8 cellular contexts compared by ENCODE assay signal in the genomic region with DNA sequence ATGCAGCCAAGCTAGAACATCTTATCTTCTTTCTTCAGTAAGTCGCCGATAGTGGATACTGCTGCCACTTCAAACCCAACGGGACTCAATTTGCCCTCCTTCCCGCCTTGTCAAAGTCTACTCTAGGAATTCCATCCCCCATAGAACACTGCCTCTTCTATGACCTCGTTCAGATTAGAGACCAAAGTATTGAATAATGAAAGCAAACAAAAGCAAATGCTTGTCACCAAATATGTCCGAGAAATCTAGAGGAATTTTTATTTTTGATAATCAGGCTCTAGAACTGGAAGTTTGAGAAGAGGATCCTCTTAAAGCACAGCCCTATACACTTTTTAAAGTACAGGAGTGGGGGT. TPM values are rescaled to one million over a fixed set of nuclear protein-coding genes. Genes with fewer than 3 reads are reported as not detected.
A peak's percentile ranks its signal among the peaks of the same experiment; 100 is the strongest.
DNase-seq lines count a peak whose midpoint lies in the region; FAIRE-seq and TF ChIP-seq lines count a peak whose summit lies in the region.

No MANE protein-coding gene starts in this region.

- POLR2A ChIA-PET in activated CD4-positive, alpha-beta T cell treated with anti-CD3 and anti-CD28 coated beads, Interleukin-2, amount 10 ng/mL, durations not matched to agents 7 days and 5 days (lab: Charles Lee), result no interaction called here

- no peak for DNase-seq in activated CD4-positive, alpha-beta T cell treated with anti-CD3 and anti-CD28 coated beads, Interleukin-2, amount 10 ng/mL, durations not matched to agents 7 days and 5 days
- DNase-seq in activated CD4-positive, alpha-beta T cell treated with anti-CD3 and anti-CD28 coated beads for 48 hours, result no peak
- DNase-seq in activated T-helper 2 cell treated with anti-CD3 and anti-CD28 coated beads, Interferon-gamma antibody, Interleukin-2, Interleukin-4, amounts not matched to agents 10 μg/mL and 5 μg/mL and 100 μg/mL, durations not matched to agents 14 hours and 24 hours and 36 hours (ENCODE audit: low spot score), result no peak
- DNase-seq in immature natural killer cell (no peak), suprapubic skin (ENCODE audit: low spot score in 2 of 2) (no peak), frontal cortex (ENCODE audit: low spot score in 2 of 2) (no peak), NCI-H748 (lab: John Stamatoyannopoulos, UW; ENCODE audit: unreplicated experiment) (no peak), NOMO-1 treated with dmso at 0.1 percent for 144 hours (lab: John Stamatoyannopoulos, UW; ENCODE audit: unreplicated experiment) (no peak)

- peak overlapping the region; percentile 99 for H3K27ac ChIP-seq in suprapubic skin

- H3K27ac Mint-ChIP-seq in activated CD4-positive, alpha-beta T cell treated with anti-CD3 and anti-CD28 coated beads, Interleukin-2, amount 10 ng/mL, durations not matched to agents 7 days and 5 days, result peak overlapping the region; percentile 83
- no peak overlapping the region for H3K27ac Mint-ChIP-seq in activated T-helper 2 cell treated with anti-CD3 and anti-CD28 coated beads, Interferon-gamma antibody, Interleukin-2, Interleukin-4, amounts not matched to agents 10 μg/mL and 5 μg/mL and 100 μg/mL, durations not matched to agents 14 hours and 24 hours and 36 hours
- peak overlapping the region; percentile 87 to 98 (median 94) for H3K27ac Mint-ChIP-seq in immature natural killer cell

- TF ChIP-seq EP300 in suprapubic skin (IDR thresholded peaks at IDR 0.05), result no peak

- no peaks in the 10 kb centered on the region for H3K27me3 ChIP-seq in suprapubic skin

- WGBS in suprapubic skin, result 3% methylated on average over 6 of the region's 6 CpGs

- TF ChIP-seq POLR2A in suprapubic skin (IDR thresholded peaks at IDR 0.05), result no peak

- H3K4me1 Mint-ChIP-seq in activated CD4-positive, alpha-beta T cell treated with anti-CD3 and anti-CD28 coated beads, Interleukin-2, amount 10 ng/mL, durations not matched to agents 7 days and 5 days, result peaks cover 49% of the 10 kb centered on the region
- H3K4me1 Mint-ChIP-seq in activated T-helper 2 cell treated with anti-CD3 and anti-CD28 coated beads, Interferon-gamma antibody, Interleukin-2, Interleukin-4, amounts not matched to agents 10 μg/mL and 5 μg/mL and 100 μg/mL, durations not matched to agents 14 hours and 24 hours and 36 hours (ENCODE audit: low read depth), result peaks cover 23% of the 10 kb centered on the region
- H3K4me1 Mint-ChIP-seq in immature natural killer cell, result peaks cover 29 to 58% of the 10 kb centered on the region in 2 donors

- peaks cover 33% of the 10 kb centered on the region for H3K36me3 Mint-ChIP-seq in activated CD4-positive, alpha-beta T cell treated with anti-CD3 and anti-CD28 coated beads, Interleukin-2, amount 10 ng/mL, durations not matched to agents 7 days and 5 days (ENCODE audit: low read depth)
- H3K36me3 Mint-ChIP-seq in activated T-helper 2 cell treated with anti-CD3 and anti-CD28 coated beads, Interferon-gamma antibody, Interleukin-2, Interleukin-4, amounts not matched to agents 10 μg/mL and 5 μg/mL and 100 μg/mL, durations not matched to agents 14 hours and 24 hours and 36 hours (ENCODE audit: low read depth), result peaks cover 43% of the 10 kb centered on the region
- H3K36me3 Mint-ChIP-seq in immature natural killer cell, result peaks cover under 1 to 7% (median 1%) of the 10 kb centered on the region in 3 donors

- peaks cover 3% of the 10 kb centered on the region for H3K36me3 ChIP-seq in suprapubic skin

- no peak for FAIRE-seq in frontal cortex (lab: Jason Lieb, UNC)

- H3K9me3 ChIP-seq in suprapubic skin, result no peaks in the 10 kb centered on the region

- no peaks in the 10 kb centered on the region for H3K9me3 Mint-ChIP-seq in activated CD4-positive, alpha-beta T cell treated with anti-CD3 and anti-CD28 coated beads, Interleukin-2, amount 10 ng/mL, durations not matched to agents 7 days and 5 days
- no peaks in the 10 kb centered on the region for H3K9me3 Mint-ChIP-seq in activated T-helper 2 cell treated with anti-CD3 and anti-CD28 coated beads, Interferon-gamma antibody, Interleukin-2, Interleukin-4, amounts not matched to agents 10 μg/mL and 5 μg/mL and 100 μg/mL, durations not matched to agents 14 hours and 24 hours and 36 hours
- H3K9me3 Mint-ChIP-seq in immature natural killer cell, result no peaks in the 10 kb centered on the region

- H3K27me3 Mint-ChIP-seq in activated CD4-positive, alpha-beta T cell treated with anti-CD3 and anti-CD28 coated beads, Interleukin-2, amount 10 ng/mL, durations not matched to agents 7 days and 5 days, result no peaks in the 10 kb centered on the region
- H3K27me3 Mint-ChIP-seq in activated T-helper 2 cell treated with anti-CD3 and anti-CD28 coated beads, Interferon-gamma antibody, Interleukin-2, Interleukin-4, amounts not matched to agents 10 μg/mL and 5 μg/mL and 100 μg/mL, durations not matched to agents 14 hours and 24 hours and 36 hours (ENCODE audit: low read depth), result no peaks in the 10 kb centered on the region
- peaks cover 0 to 16% (median 0%) of the 10 kb centered on the region in 3 donors for H3K27me3 Mint-ChIP-seq in immature natural killer cell (ENCODE audit: low read depth in 3 of 3)

- TF ChIP-seq CTCF in suprapubic skin (IDR thresholded peaks at IDR 0.05), result no peak

- CTCF ChIA-PET in activated CD4-positive, alpha-beta T cell treated with anti-CD3 and anti-CD28 coated beads, Interleukin-2, amount 10 ng/mL, durations not matched to agents 7 days and 5 days (lab: Charles Lee), result interaction anchor here (0.7 kb wide), 1 partner anchor 14 kb away, joined by 3 read pairs; no protein-coding TSS in a partner anchor

- H3K4me3 Mint-ChIP-seq in activated CD4-positive, alpha-beta T cell treated with anti-CD3 and anti-CD28 coated beads, Interleukin-2, amount 10 ng/mL, durations not matched to agents 7 days and 5 days, result peak overlapping the region; percentile 89
- H3K4me3 Mint-ChIP-seq in activated T-helper 2 cell treated with anti-CD3 and anti-CD28 coated beads, Interferon-gamma antibody, Interleukin-2, Interleukin-4, amounts not matched to agents 10 μg/mL and 5 μg/mL and 100 μg/mL, durations not matched to agents 14 hours and 24 hours and 36 hours (ENCODE audit: low read depth), result peak overlapping the region; percentile 91
- H3K4me3 Mint-ChIP-seq in immature natural killer cell, result peak overlapping the region; percentile 93 to 97 (median 97)

- H3K4me3 ChIP-seq in suprapubic skin, result peak overlapping the region; percentile 100

- peaks cover 45% of the 10 kb centered on the region for H3K4me1 ChIP-seq in suprapubic skin

- intact Hi-C loops in activated T-helper 2 cell treated with anti-CD3 and anti-CD28 coated beads, Interferon-gamma antibody, Interleukin-2, Interleukin-4, amounts not matched to agents 10 μg/mL and 5 μg/mL and 100 μg/mL, durations not matched to agents 14 hours and 24 hours and 36 hours (cut with micrococcal nuclease), result no loop called here

RNA-seq across cellular contexts. Expression of a gene that starts 0.9 kb away (rescaled TPM):
- total RNA-seq in activated CD4-positive, alpha-beta T cell treated with anti-CD3 and anti-CD28 coated beads, Interleukin-2, amount 10 ng/mL, durations not matched to agents 7 days and 5 days, result 10 to 100 TPM; 17.2 to 17.5 TPM
- total RNA-seq in activated T-helper 2 cell treated with anti-CD3 and anti-CD28 coated beads, Interferon-gamma antibody, Interleukin-2, Interleukin-4, amounts not matched to agents 10 μg/mL and 5 μg/mL and 100 μg/mL, durations not matched to agents 14 hours and 24 hours and 36 hours, result 13.3 and 14.2 TPM in 2 replicates
- 10 to 100 TPM in 1 of 3 donors, 1 to 10 TPM in 2; 6.3 to 10.3 (median 7.8) TPM for polyA plus RNA-seq in immature natural killer cell
- total RNA-seq in suprapubic skin (10 to 100 TPM; 18.3 to 25.3 (median 20.4) TPM), frontal cortex (18.8 TPM)

RNA-seq across cellular contexts. Expression of a gene that starts 12.7 kb away (rescaled TPM):
- 10 to 100 TPM; 40.7 TPM for total RNA-seq in activated CD4-positive, alpha-beta T cell treated with anti-CD3 and anti-CD28 coated beads, Interleukin-2, amount 10 ng/mL, durations not matched to agents 7 days and 5 days
- 31.7 and 34.9 TPM in 2 replicates for total RNA-seq in activated T-helper 2 cell treated with anti-CD3 and anti-CD28 coated beads, Interferon-gamma antibody, Interleukin-2, Interleukin-4, amounts not matched to agents 10 μg/mL and 5 μg/mL and 100 μg/mL, durations not matched to agents 14 hours and 24 hours and 36 hours
- 10 to 100 TPM; 39.3 to 58.0 (median 47.3) TPM for polyA plus RNA-seq in immature natural killer cell
- 10 to 100 TPM in 3 of 4 donors, 1 to 10 TPM in 1; 6.9 to 21.2 (median 19.7) TPM for total RNA-seq in suprapubic skin
- total RNA-seq in frontal cortex, result 1.6 TPM

RNA-seq across cellular contexts. Expression of a gene that starts 20.9 kb away (rescaled TPM):
- not detected for total RNA-seq in activated CD4-positive, alpha-beta T cell treated with anti-CD3 and anti-CD28 coated beads, Interleukin-2, amount 10 ng/mL, durations not matched to agents 7 days and 5 days
- not detected in 2 replicates for total RNA-seq in activated T-helper 2 cell treated with anti-CD3 and anti-CD28 coated beads, Interferon-gamma antibody, Interleukin-2, Interleukin-4, amounts not matched to agents 10 μg/mL and 5 μg/mL and 100 μg/mL, durations not matched to agents 14 hours and 24 hours and 36 hours
- not detected for polyA plus RNA-seq in immature natural killer cell
- 1 to 10 TPM in 1 of 4 donors, not detected in 3; 1.1 TPM for total RNA-seq in suprapubic skin
- total RNA-seq in frontal cortex, result not detected
